Comparison of ENCODE assay signal across 21 cellular contexts in genomic region chr5:54095969-54096368, GRCh38.
"Had no signal": no experiment of that assay in that cellular context is flagged by ENCODE, and none has a peak within 500 bp of the region (broad histone marks: within the 10 kb centered on the region; RNA-seq: fewer than 3 reads in every experiment).

No MANE protein-coding gene starts in this region.

- H3K36me3 Mint-ChIP-seq: stimulated activated memory B cell treated with anti-CD40 and anti-IgM and Interleukin-4, amounts not matched to agents 10 μg/mL and 1 μg/mL and 100 μg/mL, for 72 hours had no signal

- H3K27ac Mint-ChIP-seq: endodermal cell; naive thymus-derived CD4-positive, alpha-beta T cell; stimulated activated memory B cell treated with anti-CD40 and anti-IgM and Interleukin-4, amounts not matched to agents 10 μg/mL and 1 μg/mL and 100 μg/mL, for 72 hours; stimulated activated naive CD8-positive, alpha-beta T cell treated with anti-CD3 and anti-CD28 coated beads, Interleukin-15, Interleukin-2, amounts not matched to agents 100 ng/mL and 50 ng/mL, for 24 hours had no signal

- DNase-seq: effector CD4-positive, alpha-beta T cell; endodermal cell; erythroblast; foreskin keratinocyte; kidney; left colon; mammary epithelial cell; naive thymus-derived CD4-positive, alpha-beta T cell; nephron progenitor cell; psoas muscle; retina; right lobe of liver; spleen; stimulated activated CD4-positive, alpha-beta T cell treated with anti-CD3 and anti-CD28 coated beads, Interleukin-15, amount 100 ng/mL, for 24 hours; stimulated activated CD4-positive, alpha-beta T cell treated with anti-CD3 and anti-CD28 coated beads, Interleukin-1b, Interleukin-23, amount 100 ng/mL, for 48 hours; stimulated activated CD4-positive, alpha-beta T cell treated with anti-CD3 and anti-CD28 coated beads, Interleukin-4, amount 100 ng/mL, for 24 hours; tibial artery; upper lobe of left lung; uterus had no signal

- ATAC-seq: foreskin keratinocyte; left colon; naive thymus-derived CD4-positive, alpha-beta T cell; psoas muscle; stimulated activated memory B cell treated with anti-CD40 and anti-IgM and Interleukin-4, amounts not matched to agents 10 μg/mL and 1 μg/mL and 100 μg/mL, for 72 hours had no signal

- H3K4me3 Mint-ChIP-seq: endodermal cell; naive thymus-derived CD4-positive, alpha-beta T cell; nephron progenitor cell; stimulated activated memory B cell treated with anti-CD40 and anti-IgM and Interleukin-4, amounts not matched to agents 10 μg/mL and 1 μg/mL and 100 μg/mL, for 72 hours; stimulated activated naive CD8-positive, alpha-beta T cell treated with anti-CD3 and anti-CD28 coated beads, Interleukin-15, Interleukin-2, amounts not matched to agents 100 ng/mL and 50 ng/mL, for 24 hours had no signal

- H3K9me3 Mint-ChIP-seq: endodermal cell; naive thymus-derived CD4-positive, alpha-beta T cell; nephron progenitor cell; stimulated activated memory B cell treated with anti-CD40 and anti-IgM and Interleukin-4, amounts not matched to agents 10 μg/mL and 1 μg/mL and 100 μg/mL, for 72 hours; stimulated activated naive CD8-positive, alpha-beta T cell treated with anti-CD3 and anti-CD28 coated beads, Interleukin-15, Interleukin-2, amounts not matched to agents 100 ng/mL and 50 ng/mL, for 24 hours had no signal

- H3K27me3 Mint-ChIP-seq: naive thymus-derived CD4-positive, alpha-beta T cell; stimulated activated memory B cell treated with anti-CD40 and anti-IgM and Interleukin-4, amounts not matched to agents 10 μg/mL and 1 μg/mL and 100 μg/mL, for 72 hours; stimulated activated naive CD8-positive, alpha-beta T cell treated with anti-CD3 and anti-CD28 coated beads, Interleukin-15, Interleukin-2, amounts not matched to agents 100 ng/mL and 50 ng/mL, for 24 hours had no signal
